In genomic region chr9:129834489-129835127, GRCh38 we compare ENCODE assay signal across 8 cellular contexts. TPM values are rescaled to one million over a fixed set of nuclear protein-coding genes. Genes with fewer than 3 reads are reported as not detected.
DNase-seq lines count a peak whose midpoint lies in the region; ATAC-seq and TF ChIP-seq lines count a peak whose summit lies in the region.

No MANE protein-coding gene starts in this region.

- no peak overlapping the region for H3K23ac ChIP-seq in mesendoderm (ENCODE audit: low read length)

- H4K8ac ChIP-seq in mesendoderm (ENCODE audit: low read depth, low read length): no peak overlapping the region

- DNase-seq in DMS 273 (lab: John Stamatoyannopoulos, UW; ENCODE audit: unreplicated experiment): peak; percentile 55
- DNase-seq in DMS 273 treated with DMSO at 0.1 percent for 48 hours (lab: John Stamatoyannopoulos, UW): no peak
- peak in 3 of 5 experiments; percentile 34 to 62 (median 51) for DNase-seq in T-helper 2 cell
- DNase-seq in colonic mucosa: peak; percentile 43
- DNase-seq in mesendoderm: no peak
- DNase-seq in tibial artery: no peak
- no peak for DNase-seq in GOT3 (lab: John Stamatoyannopoulos, UW)

- peak overlapping the region; percentile 75 for H3K4me2 ChIP-seq in mesendoderm (ENCODE audit: low read length)

- H3K27me3 ChIP-seq in colonic mucosa: no peaks in the 10 kb centered on the region
- H3K27me3 ChIP-seq in mesendoderm (ENCODE audit: insufficient read depth, low read length, poor library complexity): no peaks in the 10 kb centered on the region
- no peaks in the 10 kb centered on the region for H3K27me3 ChIP-seq in tibial artery

- no peak overlapping the region for H2BK120ac ChIP-seq in mesendoderm (ENCODE audit: low read depth, low read length)

- peaks cover 14% of the 10 kb centered on the region for H3K4me1 ChIP-seq in colonic mucosa
- H3K4me1 ChIP-seq in mesendoderm (ENCODE audit: control insufficient read depth, low read depth, low read length): no peaks in the 10 kb centered on the region
- peaks cover 0 to 51% (median 35%) of the 10 kb centered on the region in 4 donors for H3K4me1 ChIP-seq in tibial artery

- intact Hi-C loops in colonic mucosa (cut with DNase I): no loop called here
- intact Hi-C loops in tibial artery (cut with DNase I; ENCODE audit: low total_unique reads): loop anchor here (5.0 kb wide), 2 partner anchors 48 to 208 kb away; partner anchors contain the start of gene FNBP1

- peak overlapping the region; percentile 71 to 98 for H3K9ac ChIP-seq in colonic mucosa (ENCODE audit: low read depth in 2 of 2, low read length in 2 of 2)
- H3K9ac ChIP-seq in mesendoderm (ENCODE audit: low read length): peak overlapping the region; percentile 74

- peaks cover 4% of the 10 kb centered on the region for H3K79me2 ChIP-seq in mesendoderm (ENCODE audit: control insufficient read depth, insufficient read depth, low read length)

- H3K36me3 ChIP-seq in colonic mucosa: peaks cover 17% of the 10 kb centered on the region
- H3K36me3 ChIP-seq in mesendoderm (ENCODE audit: control insufficient read depth, insufficient read depth, low read length): peaks cover 3% of the 10 kb centered on the region
- peaks cover 32 to 37% (median 34%) of the 10 kb centered on the region in 3 donors for H3K36me3 ChIP-seq in tibial artery

- peaks cover 5% of the 10 kb centered on the region for H3K79me1 ChIP-seq in mesendoderm (ENCODE audit: low read length)

- peak overlapping the region; percentile 6 for H3K4ac ChIP-seq in mesendoderm (ENCODE audit: low read depth, low read length)

- no peak for TF ChIP-seq CTCF in colonic mucosa (IDR thresholded peaks at IDR 0.05)
- TF ChIP-seq CTCF in tibial artery (IDR thresholded peaks at IDR 0.05): no peak

- H3K4me3 ChIP-seq in colonic mucosa: peak overlapping the region; percentile 93
- peak overlapping the region; percentile 61 for H3K4me3 ChIP-seq in mesendoderm (ENCODE audit: low read length)
- H3K4me3 ChIP-seq in tibial artery: peak overlapping the region; percentile 90 to 97

- no peak overlapping the region for H2BK5ac ChIP-seq in mesendoderm (ENCODE audit: low read length)

- peak overlapping the region; percentile 79 for H3K56ac ChIP-seq in mesendoderm (ENCODE audit: low read length)

- peak overlapping the region; percentile 85 for H3K27ac ChIP-seq in colonic mucosa
- H3K27ac ChIP-seq in mesendoderm (ENCODE audit: low read depth, low read length): no peak overlapping the region
- H3K27ac ChIP-seq in tibial artery: peak overlapping the region; percentile 91 to 96

- ATAC-seq in HG03095 (IDR thresholded peaks at IDR 0.05; ENCODE audit: unreplicated experiment): peak; percentile 4

- H2BK15ac ChIP-seq in mesendoderm (replicated peaks; ENCODE audit: low read depth): no peak overlapping the region

- no peak overlapping the region for H2AK5ac ChIP-seq in mesendoderm (ENCODE audit: low read length)

- H3K9me3 ChIP-seq in colonic mucosa: no peaks in the 10 kb centered on the region
- H3K9me3 ChIP-seq in tibial artery: no peaks in the 10 kb centered on the region

- H3K18ac ChIP-seq in mesendoderm (ENCODE audit: low read length): no peak overlapping the region

- no CpG with 5 or more reads among the region's 32 CpGs for WGBS in mesendoderm (ENCODE audit: extremely low coverage, insufficient coverage, low lambda C conversion rate)

- H4K5ac ChIP-seq in mesendoderm (ENCODE audit: low read length): no peak overlapping the region

RNA-seq across cellular contexts. Expression of gene C9orf78, which starts 0.5 kb away (rescaled TPM):
- 10 to 100 TPM; 38.7 to 45.5 TPM for total RNA-seq in colonic mucosa
- 49.3 TPM for polyA plus RNA-seq in mesendoderm (2013, experiment 1 of 2)
- polyA plus RNA-seq in mesendoderm (2013, experiment 2 of 2): 48.3 TPM

RNA-seq across cellular contexts. Expression of gene USP20, which starts 0.7 kb away (rescaled TPM):
- total RNA-seq in colonic mucosa: 10 to 100 TPM; 14.7 to 20.0 TPM
- 4.6 TPM for polyA plus RNA-seq in mesendoderm (2013, experiment 1 of 2)
- polyA plus RNA-seq in mesendoderm (2013, experiment 2 of 2): 4.3 TPM

RNA-seq across cellular contexts. Expression of gene TOR1A, which starts 10.7 kb away (rescaled TPM):
- total RNA-seq in colonic mucosa: 10 to 100 TPM; 31.0 to 31.1 TPM
- polyA plus RNA-seq in mesendoderm (2013, experiment 1 of 2): 41.6 TPM
- 40.4 TPM for polyA plus RNA-seq in mesendoderm (2013, experiment 2 of 2)

RNA-seq across cellular contexts. Expression of gene TOR1B, which starts 31.6 kb away (rescaled TPM):
- 10 to 100 TPM; 49.0 to 60.8 TPM for total RNA-seq in colonic mucosa
- polyA plus RNA-seq in mesendoderm (2013, experiment 1 of 2): 9.3 TPM
- polyA plus RNA-seq in mesendoderm (2013, experiment 2 of 2): 10.5 TPM

Comparison
In these comparisons a context has a peak if more than half of its experiments do, and no peak if none do; other contexts are left out.
1. DNase-seq: peak in DMS 273 (single experiment), T-helper 2 cell (3 of 5) and colonic mucosa (single experiment); none in DMS 273 treated with DMSO at 0.1 percent for 48 hours (single experiment), mesendoderm (single experiment), tibial artery (0 of 2) and GOT3 (single experiment).
2. Peak in every context shown above with its lines, with median percentiles within 50 percentile points of each other: H3K4me3 ChIP-seq.